ENCODE assay signal across 11 cellular contexts in the genomic region with DNA sequence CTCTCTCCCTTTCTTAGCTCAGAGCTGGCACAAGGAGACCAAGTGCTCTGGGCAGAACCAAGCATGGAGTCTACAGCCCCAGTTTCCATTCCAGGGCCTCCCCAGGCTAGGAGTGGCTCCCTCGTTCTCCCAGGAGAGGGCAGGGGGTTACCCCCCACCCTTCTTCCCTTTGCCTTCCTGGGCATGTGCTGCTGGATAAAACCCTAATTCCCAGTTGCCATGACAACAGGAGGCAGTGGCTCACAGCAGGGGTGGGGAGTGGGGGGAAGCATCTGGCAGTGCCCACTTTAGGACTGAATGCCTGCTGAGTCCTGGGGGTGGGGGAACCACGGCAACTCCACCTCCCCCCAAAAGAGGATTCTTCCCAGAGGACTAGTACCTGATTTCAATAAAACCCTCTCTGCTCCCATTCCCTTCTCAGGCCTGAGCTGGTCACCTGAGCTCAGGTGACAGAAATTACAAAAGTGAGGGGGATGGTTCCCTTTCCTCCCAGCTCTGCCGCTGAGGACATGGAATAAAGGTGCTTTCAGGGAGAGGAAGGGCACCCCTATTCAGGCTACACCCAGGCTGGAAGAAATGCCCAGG. TPM values are rescaled to one million over a fixed set of nuclear protein-coding genes. Genes with fewer than 3 reads are reported as not detected.
DNase-seq lines count a peak whose midpoint lies in the region; ATAC-seq and TF ChIP-seq lines count a peak whose summit lies in the region.
"Had no signal": no experiment of that assay in that cellular context is flagged by ENCODE, and none has a peak within 500 bp of the region (broad histone marks: within the 10 kb centered on the region; RNA-seq: fewer than 3 reads in every experiment).

No MANE protein-coding gene starts in this region.

- peaks cover 8% of the 10 kb centered on the region for H3K4me1 ChIP-seq in GM23248 (ENCODE audit: insufficient read depth)
- H3K4me1 ChIP-seq in gastroesophageal sphincter = peaks cover 0 to 69% (median 22%) of the 10 kb centered on the region in 3 donors
- H3K4me1 ChIP-seq in tibial nerve = peaks cover 0 to 47% (median 21%) of the 10 kb centered on the region in 4 donors

- in situ Hi-C loops in GM23248 (cut with MboI) = no loop called here

- DNase-seq in GM23248 = no peak
- peak; percentile 36 for DNase-seq in NCI-H2171 treated with DMSO at 0.1 percent for 48 hours (lab: John Stamatoyannopoulos, UW)
- DNase-seq in retinal pigment epithelial cell (ENCODE audit: low read depth) = peak; percentile 19
- no peak for DNase-seq in chondrocyte (ENCODE audit: low spot score)
- no peak for DNase-seq in tibial nerve (ENCODE audit: low spot score in 2 of 2)
- DNase-seq in GM03348 (ENCODE audit: low spot score) = no peak
- DNase-seq: activated CD4-positive, alpha-beta memory T cell treated with anti-CD3 and anti-CD28 coated beads, Interleukin-2, amount 10 ng/mL, durations not matched to agents 7 days and 5 days; activated naive CD8-positive, alpha-beta T cell treated with anti-CD3 and anti-CD28 coated beads for 36 hours; effector CD8-positive, alpha-beta T cell had no signal

- no peaks in the 10 kb centered on the region for H4K20me1 ChIP-seq in GM23248 (ENCODE audit: insufficient read depth)

- H3K36me3 Mint-ChIP-seq in chondrocyte (ENCODE audit: low read depth) = no peaks in the 10 kb centered on the region
- H3K36me3 Mint-ChIP-seq: activated naive CD8-positive, alpha-beta T cell treated with anti-CD3 and anti-CD28 coated beads for 36 hours had no signal

- H3K27me3 ChIP-seq in GM23248 (replicated peaks; ENCODE audit: insufficient read depth) = no peaks in the 10 kb centered on the region
- peaks cover 13% of the 10 kb centered on the region for H3K27me3 ChIP-seq in gastroesophageal sphincter
- H3K27me3 ChIP-seq in tibial nerve = peaks cover 0 to 62% of the 10 kb centered on the region in 2 donors

- no peak overlapping the region for H3K4me3 Mint-ChIP-seq in chondrocyte (ENCODE audit: unreplicated experiment)
- H3K4me3 Mint-ChIP-seq: activated CD4-positive, alpha-beta memory T cell treated with anti-CD3 and anti-CD28 coated beads, Interleukin-2, amount 10 ng/mL, durations not matched to agents 7 days and 5 days had no signal

- peaks cover 7% of the 10 kb centered on the region; the same call in 1 of the 2 replicates for H3F3A ChIP-seq in GM23248 (ENCODE audit: insufficient read depth)

- H3K4me3 ChIP-seq in GM23248 (0 out of 2 replicates have a peak overlapping the region, but pooled peaks have one; percentile 84), gastroesophageal sphincter (peak overlapping the region in 1 of 2 donors; percentile 79), retinal pigment epithelial cell (ENCODE audit: low read length) (peak overlapping the region; percentile 74), tibial nerve (no peak overlapping the region)

- 67 to 69% methylated on average over 3 of the region's 3 CpGs for WGBS in GM23248 (ENCODE audit: low coverage in 1 of 2, low lambda C conversion rate in 2 of 2, missing lambda C conversion rate in 2 of 2), 2 experiments
- no CpG with 5 or more reads among the region's 3 CpGs for WGBS in gastroesophageal sphincter (ENCODE audit: low coverage in 1 of 2), 2 donors
- 29 to 40% methylated on average over 2 to 3 of the region's 3 CpGs for WGBS in tibial nerve, 2 donors

- peaks cover 28% of the 10 kb centered on the region for H3K4me1 Mint-ChIP-seq in chondrocyte (ENCODE audit: low read depth)

- H2AFZ ChIP-seq in GM23248 = peak overlapping the region; percentile 93; the same call in 1 of the 2 replicates

- TF ChIP-seq CTCF in gastroesophageal sphincter (IDR thresholded peaks at IDR 0.05) = no peak
- no peak for TF ChIP-seq CTCF in retinal pigment epithelial cell (conservative IDR thresholded peaks at IDR 0.05; ENCODE audit: low read depth, low read length)
- no peak for TF ChIP-seq CTCF in chondrocyte (IDR thresholded peaks at IDR 0.05)
- no peak for TF ChIP-seq CTCF in tibial nerve (IDR thresholded peaks at IDR 0.05)

- H3K27ac ChIP-seq in GM23248 (no peak overlapping the region), gastroesophageal sphincter (peak overlapping the region in 3 of 4 donors; percentile 93 to 96 (median 96)), tibial nerve (peak overlapping the region in 1 of 4 donors; percentile 32)
- H3K27ac ChIP-seq: SK-N-MC had no signal

- no peaks in the 10 kb centered on the region for H3K9me3 Mint-ChIP-seq in chondrocyte (ENCODE audit: low read depth)
- H3K9me3 Mint-ChIP-seq: activated CD4-positive, alpha-beta memory T cell treated with anti-CD3 and anti-CD28 coated beads, Interleukin-2, amount 10 ng/mL, durations not matched to agents 7 days and 5 days; activated naive CD8-positive, alpha-beta T cell treated with anti-CD3 and anti-CD28 coated beads for 36 hours had no signal

- H3K9me2 ChIP-seq in GM23248 (ENCODE audit: insufficient read depth) = no peaks in the 10 kb centered on the region

- no peak overlapping the region for H3K9ac ChIP-seq in GM23248

- no peaks in the 10 kb centered on the region for H3K27me3 Mint-ChIP-seq in chondrocyte (ENCODE audit: low read depth)

- TF ChIP-seq EP300 in gastroesophageal sphincter (IDR thresholded peaks at IDR 0.05) = no peak
- TF ChIP-seq EP300 in tibial nerve (IDR thresholded peaks at IDR 0.05) = no peak

- H3K27ac Mint-ChIP-seq in chondrocyte (ENCODE audit: unreplicated experiment) = no peak overlapping the region
- H3K27ac Mint-ChIP-seq: activated CD4-positive, alpha-beta memory T cell treated with anti-CD3 and anti-CD28 coated beads, Interleukin-2, amount 10 ng/mL, durations not matched to agents 7 days and 5 days; activated naive CD8-positive, alpha-beta T cell treated with anti-CD3 and anti-CD28 coated beads for 36 hours had no signal

- H3K9me3 ChIP-seq in GM23248 (ENCODE audit: low read depth) (no peaks in the 10 kb centered on the region), gastroesophageal sphincter (no peaks in the 10 kb centered on the region), tibial nerve (no peaks in the 10 kb centered on the region)

- H3K36me3 ChIP-seq in GM23248 (ENCODE audit: low read depth) (no peaks in the 10 kb centered on the region), gastroesophageal sphincter (peaks cover 0 to 23% of the 10 kb centered on the region in 2 donors), tibial nerve (no peaks in the 10 kb centered on the region)

- TF ChIP-seq POLR2A in gastroesophageal sphincter (IDR thresholded peaks at IDR 0.05) = no peak
- no peak for TF ChIP-seq POLR2A in tibial nerve (IDR thresholded peaks at IDR 0.05)

- no peaks in the 10 kb centered on the region for H3K79me2 ChIP-seq in GM23248 (ENCODE audit: insufficient read depth)

- ATAC-seq in gastroesophageal sphincter = no peak

- peak overlapping the region; percentile 91 for H3K4me2 ChIP-seq in GM23248 (ENCODE audit: unreplicated experiment)

RNA-seq across cellular contexts. Expression of a gene that starts 1.8 kb away (rescaled TPM):
- 5.1 and 13.8 TPM in 2 replicates for total RNA-seq in GM23248 (2014; rRNA removed; shearing (Covaris generic))
- 3.8 and 4.1 TPM in 2 replicates for polyA plus RNA-seq in GM23248 (2016; fragmentation: Nextera tagmentation; extraction: Ambion mirVana)
- total RNA-seq in gastroesophageal sphincter (10 to 100 TPM in 3 of 4 donors, 1 to 10 TPM in 1; 6.3 to 20.9 (median 15.1) TPM), chondrocyte (7.0 to 7.8 TPM (median 7.5 TPM) in 3 replicates), tibial nerve (10 to 100 TPM in 2 of 4 donors, 1 to 10 TPM in 2; 4.2 to 22.9 (median 9.3) TPM)

RNA-seq across cellular contexts. Expression of a gene that starts 36.8 kb away (rescaled TPM):
- not detected in 2 replicates for total RNA-seq in GM23248 (2014; rRNA removed; shearing (Covaris generic))
- not detected in 2 replicates for polyA plus RNA-seq in GM23248 (2016; fragmentation: Nextera tagmentation; extraction: Ambion mirVana)
- total RNA-seq in gastroesophageal sphincter = not detected
- not detected in 3 replicates for total RNA-seq in chondrocyte
- total RNA-seq in tibial nerve = not detected
- total RNA-seq: activated CD4-positive, alpha-beta memory T cell treated with anti-CD3 and anti-CD28 coated beads, Interleukin-2, amount 10 ng/mL, durations not matched to agents 7 days and 5 days; activated naive CD8-positive, alpha-beta T cell treated with anti-CD3 and anti-CD28 coated beads for 36 hours had no signal

RNA-seq across cellular contexts. Expression of a gene that starts 48.2 kb away (rescaled TPM):
- total RNA-seq in GM23248 (2014; rRNA removed; shearing (Covaris generic)) = not detected in 2 replicates
- polyA plus RNA-seq in GM23248 (2016; fragmentation: Nextera tagmentation; extraction: Ambion mirVana) = not detected in 2 replicates
- not detected for total RNA-seq in gastroesophageal sphincter
- not detected in 3 replicates for total RNA-seq in chondrocyte
- total RNA-seq in tibial nerve = 1 to 10 TPM in 1 of 4 donors, not detected in 3; 2.0 TPM
- total RNA-seq: activated CD4-positive, alpha-beta memory T cell treated with anti-CD3 and anti-CD28 coated beads, Interleukin-2, amount 10 ng/mL, durations not matched to agents 7 days and 5 days; activated naive CD8-positive, alpha-beta T cell treated with anti-CD3 and anti-CD28 coated beads for 36 hours had no signal

RNA-seq across cellular contexts. Expression of a gene that starts 58.5 kb away (rescaled TPM):
- total RNA-seq in GM23248 (2014; rRNA removed; shearing (Covaris generic)) = not detected in 2 replicates
- polyA plus RNA-seq in GM23248 (2016; fragmentation: Nextera tagmentation; extraction: Ambion mirVana) = not detected in 2 replicates
- total RNA-seq in gastroesophageal sphincter (10 to 100 TPM in 1 of 4 donors, 1 to 10 TPM in 3; 1.6 to 16.2 (median 3.7) TPM), chondrocyte (0.15 TPM in 1 of 3 replicates, not detected in the others), tibial nerve (10 to 100 TPM in 1 of 4 donors, 1 to 10 TPM in 3; 4.0 to 12.9 (median 8.1) TPM)
- total RNA-seq: activated CD4-positive, alpha-beta memory T cell treated with anti-CD3 and anti-CD28 coated beads, Interleukin-2, amount 10 ng/mL, durations not matched to agents 7 days and 5 days; activated naive CD8-positive, alpha-beta T cell treated with anti-CD3 and anti-CD28 coated beads for 36 hours had no signal

Comparison
In these comparisons a context has a peak if more than half of its experiments do, and no peak if none do; other contexts are left out.
1. DNase-seq: peak in NCI-H2171 treated with DMSO at 0.1 percent for 48 hours (single experiment) and retinal pigment epithelial cell (single experiment); none in GM23248 (single experiment), chondrocyte (single experiment), tibial nerve (0 of 2) and GM03348 (single experiment).
2. H3K4me3 ChIP-seq: peak in GM23248 (single experiment) and retinal pigment epithelial cell (single experiment); none in tibial nerve (0 of 4).